In genomic region chr6:108944058-108944457, GRCh38 we compare ENCODE assay signal across 15 cellular contexts.
DNase-seq lines count a peak whose midpoint lies in the region; ATAC-seq and TF ChIP-seq lines count a peak whose summit lies in the region.
"Had no signal": no experiment of that assay in that cellular context is flagged by ENCODE, and none has a peak within 500 bp of the region (broad histone marks: within the 10 kb centered on the region; RNA-seq: fewer than 3 reads in every experiment).

No MANE protein-coding gene starts in this region.

- TF ChIP-seq CTCF in brain microvascular endothelial cell (IDR thresholded peaks at IDR 0.05; ENCODE audit: low read depth, low read length, missing control alignments) (no peak), transverse colon (IDR thresholded peaks at IDR 0.05) (no peak)

- peaks cover 2 to 3% of the 10 kb centered on the region in 2 donors for H3K9me3 Mint-ChIP-seq in activated T-cell treated with anti-CD3 and anti-CD28 coated beads, Interleukin-2, amount 50 U/mL, for 72 hours
- H3K9me3 Mint-ChIP-seq: activated B cell treated with CpG ODN at 0.5 μM for 24 hours; activated T-cell treated with anti-CD3 and anti-CD28 coated beads, Interleukin-2, amount 50 U/mL, for 4 hours had no signal

- H3K4me3 Mint-ChIP-seq in activated T-cell treated with anti-CD3 and anti-CD28 coated beads, Interleukin-2, amount 50 U/mL, for 72 hours: no peak overlapping the region
- H3K4me3 Mint-ChIP-seq: activated B cell treated with CpG ODN at 0.5 μM for 24 hours; activated T-cell treated with anti-CD3 and anti-CD28 coated beads, Interleukin-2, amount 50 U/mL, for 4 hours had no signal

- H3K4me3 ChIP-seq in brain microvascular endothelial cell (ENCODE audit: low read depth, low read length) (no peak overlapping the region), mucosa of rectum (ENCODE audit: low read length in 2 of 2) (no peak overlapping the region), transverse colon (no peak overlapping the region)
- H3K4me3 ChIP-seq: MG63, SK-N-MC had no signal

- no peak for TF ChIP-seq EP300 in transverse colon (IDR thresholded peaks at IDR 0.05; ENCODE audit: low read depth)

- H3K4me1 Mint-ChIP-seq in activated T-cell treated with anti-CD3 and anti-CD28 coated beads, Interleukin-2, amount 50 U/mL, for 72 hours (ENCODE audit: low read depth): peaks cover 69% of the 10 kb centered on the region

- H3K27me3 ChIP-seq in brain microvascular endothelial cell (replicated peaks) (no peaks in the 10 kb centered on the region), mucosa of rectum (ENCODE audit: control insufficient read depth in 2 of 2, insufficient read depth in 2 of 2, low read length in 2 of 2) (no peaks in the 10 kb centered on the region), transverse colon (no peaks in the 10 kb centered on the region)
- H3K27me3 ChIP-seq: MG63 had no signal

- H3K36me3 ChIP-seq in brain microvascular endothelial cell (replicated peaks) (no peaks in the 10 kb centered on the region), mucosa of rectum (ENCODE audit: control insufficient read depth in 2 of 2, insufficient read depth in 2 of 2, low read length in 2 of 2) (no peaks in the 10 kb centered on the region), transverse colon (no peaks in the 10 kb centered on the region)
- H3K36me3 ChIP-seq: MG63 had no signal

- H3K9me3 ChIP-seq in mucosa of rectum (ENCODE audit: control insufficient read depth in 2 of 2, low read length in 2 of 2): no peaks in the 10 kb centered on the region
- no peaks in the 10 kb centered on the region for H3K9me3 ChIP-seq in transverse colon
- H3K9me3 ChIP-seq: MG63 had no signal

- intact Hi-C loops in transverse colon (cut with DNase I; ENCODE audit: low total_unique reads): no loop called here

- DNase-seq in NCI-H446 (lab: John Stamatoyannopoulos, UW) (peak; percentile 23 to 34), NCI-H446 treated with DMSO at 0.1 percent for 48 hours (lab: John Stamatoyannopoulos, UW) (no peak), brain microvascular endothelial cell (no peak), transverse colon (no peak), CD1c-positive myeloid dendritic cell (ENCODE audit: extremely low spot score) (no peak)
- DNase-seq in activated T-cell treated with anti-CD3 and anti-CD28 coated beads, Interleukin-2, amount 50 U/mL, for 72 hours: no peak
- no peak for DNase-seq in stimulated activated CD4-positive, alpha-beta T cell treated with anti-CD3 and anti-CD28 coated beads, Interleukin-1b, Interleukin-23, amount 100 ng/mL, for 48 hours
- DNase-seq: 8988T; activated B cell treated with CpG ODN at 0.5 μM for 24 hours; activated T-cell treated with anti-CD3 and anti-CD28 coated beads, Interleukin-2, amount 50 U/mL, for 4 hours; DMS79; mesendoderm had no signal

- no peak for TF ChIP-seq POLR2A in transverse colon (IDR thresholded peaks at IDR 0.05)

- H3K27me3 Mint-ChIP-seq in activated T-cell treated with anti-CD3 and anti-CD28 coated beads, Interleukin-2, amount 50 U/mL, for 72 hours (ENCODE audit: low read depth): no peaks in the 10 kb centered on the region
- H3K27me3 Mint-ChIP-seq: activated B cell treated with CpG ODN at 0.5 μM for 24 hours had no signal

- no peak overlapping the region for H3K27ac Mint-ChIP-seq in activated T-cell treated with anti-CD3 and anti-CD28 coated beads, Interleukin-2, amount 50 U/mL, for 72 hours
- H3K27ac Mint-ChIP-seq: activated B cell treated with CpG ODN at 0.5 μM for 24 hours had no signal

- no peak for ATAC-seq in activated T-cell treated with anti-CD3 and anti-CD28 coated beads, Interleukin-2, amount 50 U/mL, for 72 hours (replicated peaks in 1 of 2)
- ATAC-seq: activated T-cell treated with anti-CD3 and anti-CD28 coated beads, Interleukin-2, amount 50 U/mL, for 4 hours had no signal

- WGBS in transverse colon (ENCODE audit: low coverage in 1 of 2), 2 donors: 94% methylated on average over 1 of the region's 1 CpG; no CpG with 5 or more reads in 1 of the 2 donors

- H3K9ac ChIP-seq in mucosa of rectum (ENCODE audit: low read depth in 1 of 2, low read length in 2 of 2): no peak overlapping the region

- H3K4me1 ChIP-seq in mucosa of rectum (ENCODE audit: control insufficient read depth in 2 of 2, insufficient read depth in 2 of 2, low read length in 2 of 2): peaks cover 3 to 28% of the 10 kb centered on the region in 2 donors
- peaks cover 20 to 66% (median 44%) of the 10 kb centered on the region in 4 donors for H3K4me1 ChIP-seq in transverse colon

- in situ Hi-C loops in brain microvascular endothelial cell (cut with HindIII; ENCODE audit: low pct_ligation_motif_present, low sequenced_read_pairs) (no loop called here), transverse colon (cut with MboI; ENCODE audit: low pct_ligation_motif_present in 1 of 4, low pct_unique_long_range_greater_than_20kb in 1 of 4, low sequenced_read_pairs in 3 of 4) (no loop called here)

- peak overlapping the region; percentile 83 for H3K27ac ChIP-seq in brain microvascular endothelial cell
- peak overlapping the region; percentile 64 to 65 for H3K27ac ChIP-seq in mucosa of rectum (ENCODE audit: low read depth in 2 of 2, low read length in 2 of 2)
- peak overlapping the region; percentile 83 to 90 (median 84) for H3K27ac ChIP-seq in transverse colon
- H3K27ac ChIP-seq: SK-N-MC had no signal

- peaks cover 2 to 7% of the 10 kb centered on the region in 2 donors for H3K36me3 Mint-ChIP-seq in activated T-cell treated with anti-CD3 and anti-CD28 coated beads, Interleukin-2, amount 50 U/mL, for 72 hours (ENCODE audit: insufficient read depth in 2 of 2)

Comparison
In these comparisons a context has a peak if more than half of its experiments do, and no peak if none do; other contexts are left out.
1. DNase-seq: peak in NCI-H446 (2 of 2); none in NCI-H446 treated with DMSO at 0.1 percent for 48 hours (single experiment), brain microvascular endothelial cell (single experiment), transverse colon (single experiment), activated T-cell treated with anti-CD3 and anti-CD28 coated beads, Interleukin-2, amount 50 U/mL, for 72 hours (0 of 2), CD1c-positive myeloid dendritic cell (single experiment) and stimulated activated CD4-positive, alpha-beta T cell treated with anti-CD3 and anti-CD28 coated beads, Interleukin-1b, Interleukin-23, amount 100 ng/mL, for 48 hours (single experiment).
2. Peak in every context shown above with its lines, with median percentiles within 50 percentile points of each other: H3K27ac ChIP-seq.